Comparison of ENCODE assay signal across 13 cellular contexts in the genomic region with DNA sequence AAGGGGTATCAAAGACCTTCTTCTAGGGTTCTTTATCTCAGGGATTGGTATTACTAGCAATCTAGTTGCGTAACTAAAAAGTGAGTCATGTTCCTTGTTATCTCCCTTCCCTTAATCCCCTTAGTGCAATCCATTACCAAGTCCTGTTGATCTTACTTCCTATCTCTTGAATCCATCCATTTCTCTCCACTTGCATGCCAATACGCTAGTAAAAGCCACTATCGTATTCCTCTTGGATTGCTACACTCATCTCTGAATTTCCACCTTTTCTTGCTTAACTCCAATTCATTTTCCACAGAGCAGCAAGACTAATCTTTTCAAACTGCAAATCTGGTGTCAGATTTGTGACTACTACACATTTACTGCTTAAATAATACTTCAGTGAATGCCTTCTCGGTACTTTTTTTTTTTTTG. TPM values are rescaled to one million over a fixed set of nuclear protein-coding genes. Genes with fewer than 3 reads are reported as not detected.
DNase-seq lines count a peak whose midpoint lies in the region; ATAC-seq and TF ChIP-seq lines count a peak whose summit lies in the region.
"Had no signal": no experiment of that assay in that cellular context is flagged by ENCODE, and none has a peak within 500 bp of the region (broad histone marks: within the 10 kb centered on the region; RNA-seq: fewer than 3 reads in every experiment).

No MANE protein-coding gene starts in this region.

- H3K4me1 ChIP-seq in IMR-90 (ENCODE audit: control insufficient read depth, insufficient read depth, low read length) (peaks cover 5% of the 10 kb centered on the region), osteoblast (ENCODE audit: insufficient read depth, low read length) (peaks cover 17% of the 10 kb centered on the region)

- H3K9ac ChIP-seq in IMR-90 (ENCODE audit: low read depth, low read length): no peak overlapping the region

- no peak for TF ChIP-seq POLR2A in IMR-90 (IDR thresholded peaks at IDR 0.05; ENCODE audit: low read depth, low read length)

- TF ChIP-seq CTCF in IMR-90 (conservative IDR thresholded peaks at IDR 0.05; ENCODE audit: low read depth, low read length) (no peak), osteoblast (IDR thresholded peaks at IDR 0.05; ENCODE audit: extremely low read depth, low read depth, low read length) (no peak)

- DNase-seq in Daoy (ENCODE audit: low read depth): peak; percentile 18
- DNase-seq in IMR-90: peak; percentile 63
- DNase-seq in activated naive CD8-positive, alpha-beta T cell treated with anti-CD3 and anti-CD28 coated beads for 36 hours: no peak
- DNase-seq in naive B cell: no peak
- DNase-seq in osteoblast (ENCODE audit: insufficient read length, low spot score, missing footprints): no peak
- DNase-seq in activated T-cell treated with anti-CD3 and anti-CD28 coated beads, Interleukin-2, amount 50 U/mL, for 72 hours: no peak
- no peak for DNase-seq in islet precursor cell
- DNase-seq: amygdala, NCI-H1930 had no signal

- H3K56ac ChIP-seq in IMR-90 (ENCODE audit: extremely low read depth, insufficient read depth, low read length): no peak overlapping the region

- H2BK20ac ChIP-seq in IMR-90 (ENCODE audit: low read depth, low read length): no peak overlapping the region

- no peak overlapping the region for H2AK9ac ChIP-seq in IMR-90 (replicated peaks; ENCODE audit: low read depth, low read length, poor library complexity)

- no peaks in the 10 kb centered on the region for H3K9me1 ChIP-seq in IMR-90 (ENCODE audit: insufficient read depth, low read length)

- POLR2A ChIA-PET in IMR-90 (lab: Charles Lee; ENCODE audit: unreplicated experiment): no interaction called here

- H4K8ac ChIP-seq in IMR-90 (ENCODE audit: low read depth in 2 of 2, low read length in 2 of 2): no peak overlapping the region

- no peak overlapping the region for H3K4ac ChIP-seq in IMR-90 (ENCODE audit: low read depth, low read length)

- no peak overlapping the region for H3K4me3 Mint-ChIP-seq in activated naive CD8-positive, alpha-beta T cell treated with anti-CD3 and anti-CD28 coated beads for 36 hours
- peak overlapping the region in 5 of 8 donors; percentile 34 to 83 (median 47) for H3K4me3 Mint-ChIP-seq in naive B cell
- H3K4me3 Mint-ChIP-seq in activated T-cell treated with anti-CD3 and anti-CD28 coated beads, Interleukin-2, amount 50 U/mL, for 72 hours: peak overlapping the region in 1 of 2 donors; percentile 30

- H4K91ac ChIP-seq in IMR-90 (ENCODE audit: insufficient read depth, low read depth, low read length): no peak overlapping the region

- H3K18ac ChIP-seq in IMR-90 (ENCODE audit: low read depth, low read length): no peak overlapping the region

- dilution Hi-C loops in IMR-90 (cut with HindIII; ENCODE audit: low sequenced_read_pairs, unreplicated experiment): no loop called here

- H2AFZ ChIP-seq in IMR-90 (replicated peaks; ENCODE audit: low read length, poor library complexity): no peak overlapping the region
- no peak overlapping the region for H2AFZ ChIP-seq in osteoblast (ENCODE audit: low read length)

- H3K14ac ChIP-seq in IMR-90 (replicated peaks; ENCODE audit: low read depth, low read length): no peak overlapping the region

- peaks cover 12% of the 10 kb centered on the region for H3K79me2 ChIP-seq in osteoblast (ENCODE audit: insufficient read depth, low read length)

- CTCF ChIA-PET in IMR-90 (lab: Yijun Ruan, JAX): no interaction called here

- peaks cover 13 to 23% of the 10 kb centered on the region in 2 experiments for H3K79me1 ChIP-seq in IMR-90 (ENCODE audit: low read depth in 1 of 2, low read length in 2 of 2)

- no peak overlapping the region for H2BK5ac ChIP-seq in IMR-90 (ENCODE audit: low read depth, low read length, poor library complexity, severe bottlenecking)

- H2AK5ac ChIP-seq in IMR-90 (ENCODE audit: low read depth, low read length): no peak overlapping the region

- peaks cover 41% of the 10 kb centered on the region for H3K36me3 ChIP-seq in IMR-90 (ENCODE audit: control insufficient read depth, insufficient read depth, low read length)
- peaks cover 49% of the 10 kb centered on the region for H3K36me3 ChIP-seq in osteoblast (ENCODE audit: insufficient read depth, low read length)

- no peak for TF ChIP-seq RAD21 in IMR-90 (IDR thresholded peaks at IDR 0.05; ENCODE audit: low read length)

- H3K4me3 ChIP-seq in IMR-90 (ENCODE audit: insufficient read depth, low read depth, low read length) (no peak overlapping the region), osteoblast (ENCODE audit: insufficient read depth, low read length) (no peak overlapping the region)
- H3K4me3 ChIP-seq: esophagus muscularis mucosa, prostate gland had no signal

- H3K9me3 ChIP-seq in IMR-90 (ENCODE audit: control insufficient read depth, insufficient read depth, low read length) (no peaks in the 10 kb centered on the region), osteoblast (ENCODE audit: low read depth, low read length) (no peaks in the 10 kb centered on the region)
- H3K9me3 ChIP-seq: esophagus muscularis mucosa, prostate gland had no signal

- peaks cover 60% of the 10 kb centered on the region for H3K36me3 Mint-ChIP-seq in activated naive CD8-positive, alpha-beta T cell treated with anti-CD3 and anti-CD28 coated beads for 36 hours
- peaks cover 11 to 20% of the 10 kb centered on the region in 2 donors for H3K36me3 Mint-ChIP-seq in naive B cell
- peaks cover 17 to 48% of the 10 kb centered on the region in 2 donors for H3K36me3 Mint-ChIP-seq in activated T-cell treated with anti-CD3 and anti-CD28 coated beads, Interleukin-2, amount 50 U/mL, for 72 hours (ENCODE audit: insufficient read depth in 2 of 2)

- H3K4me1 Mint-ChIP-seq in activated naive CD8-positive, alpha-beta T cell treated with anti-CD3 and anti-CD28 coated beads for 36 hours: peaks cover 37% of the 10 kb centered on the region
- H3K4me1 Mint-ChIP-seq in naive B cell: peaks cover 19 to 45% (median 23%) of the 10 kb centered on the region in 3 donors
- peaks cover 49% of the 10 kb centered on the region for H3K4me1 Mint-ChIP-seq in activated T-cell treated with anti-CD3 and anti-CD28 coated beads, Interleukin-2, amount 50 U/mL, for 72 hours (ENCODE audit: low read depth)

- H2BK15ac ChIP-seq in IMR-90 (ENCODE audit: low read depth, low read length): no peak overlapping the region

- H4K5ac ChIP-seq in IMR-90 (ENCODE audit: low read depth, low read length): no peak overlapping the region

- in situ Hi-C loops in IMR-90 (cut with MboI; ENCODE audit: low sequenced_read_pairs): no loop called here

- peak overlapping the region; percentile 21 for H3K27ac Mint-ChIP-seq in activated naive CD8-positive, alpha-beta T cell treated with anti-CD3 and anti-CD28 coated beads for 36 hours
- H3K27ac Mint-ChIP-seq in naive B cell: peak overlapping the region in 5 of 6 donors; percentile 23 to 89 (median 58)
- no peak overlapping the region for H3K27ac Mint-ChIP-seq in activated T-cell treated with anti-CD3 and anti-CD28 coated beads, Interleukin-2, amount 50 U/mL, for 72 hours

- H3K23ac ChIP-seq in IMR-90 (ENCODE audit: low read depth, low read length): no peak overlapping the region

- no peaks in the 10 kb centered on the region for H3K9me3 Mint-ChIP-seq in activated naive CD8-positive, alpha-beta T cell treated with anti-CD3 and anti-CD28 coated beads for 36 hours
- H3K9me3 Mint-ChIP-seq in naive B cell: no peaks in the 10 kb centered on the region
- H3K9me3 Mint-ChIP-seq in activated T-cell treated with anti-CD3 and anti-CD28 coated beads, Interleukin-2, amount 50 U/mL, for 72 hours: no peaks in the 10 kb centered on the region

- no CpG with 5 or more reads among the region's 4 CpGs for WGBS in IMR-90 (ENCODE audit: extremely low coverage in 2 of 2, insufficient read length in 1 of 2), 2 experiments

- H3K4me2 ChIP-seq in IMR-90 (ENCODE audit: low read depth, low read length) (no peak overlapping the region), osteoblast (ENCODE audit: insufficient read depth, low read length) (no peak overlapping the region)

- H2BK120ac ChIP-seq in IMR-90 (ENCODE audit: low read depth, low read length): no peak overlapping the region

- intact Hi-C loops in IMR-90 (cut with micrococcal nuclease): loop anchor here (10.0 kb wide), 2 partner anchors 160 to 430 kb away; a partner anchor contains a TSS

- no peaks in the 10 kb centered on the region for H3K27me3 Mint-ChIP-seq in activated naive CD8-positive, alpha-beta T cell treated with anti-CD3 and anti-CD28 coated beads for 36 hours
- H3K27me3 Mint-ChIP-seq in naive B cell: no peaks in the 10 kb centered on the region
- no peaks in the 10 kb centered on the region for H3K27me3 Mint-ChIP-seq in activated T-cell treated with anti-CD3 and anti-CD28 coated beads, Interleukin-2, amount 50 U/mL, for 72 hours (ENCODE audit: low read depth)

- BruUV-seq in IMR-90 (replicated peaks; lab: Mats Ljungman, UMichigan): no TSS peak

- ATAC-seq in IMR-90 (ENCODE audit: low read depth) (no peak), naive B cell (ENCODE audit: low read depth in 2 of 2) (no peak)
- ATAC-seq in activated T-cell treated with anti-CD3 and anti-CD28 coated beads, Interleukin-2, amount 50 U/mL, for 72 hours (replicated peaks in 1 of 2): no peak

- H4K20me1 ChIP-seq in IMR-90 (ENCODE audit: insufficient read depth, low read length): no peaks in the 10 kb centered on the region
- no peaks in the 10 kb centered on the region for H4K20me1 ChIP-seq in osteoblast (ENCODE audit: insufficient read depth, low read length)

- H3K27me3 ChIP-seq in IMR-90 (ENCODE audit: control insufficient read depth, insufficient read depth, low read length) (no peaks in the 10 kb centered on the region), osteoblast (ENCODE audit: insufficient read depth, low read length) (no peaks in the 10 kb centered on the region)
- H3K27me3 ChIP-seq: esophagus muscularis mucosa had no signal

- H3K27ac ChIP-seq in IMR-90 (ENCODE audit: insufficient read depth, low read length) (no peak overlapping the region), osteoblast (ENCODE audit: low read depth, low read length) (no peak overlapping the region)
- H3K27ac ChIP-seq: esophagus muscularis mucosa, prostate gland had no signal

RNA-seq across cellular contexts. Expression of a gene that starts 1.8 kb away (rescaled TPM):
- 65.3 and 72.7 TPM in 2 replicates for total RNA-seq in Daoy (2014; rRNA removed; shearing (Covaris generic))
- 36.7 and 52.9 TPM in 2 replicates for total RNA-seq in IMR-90 (2012; rRNA removed)
- polyA plus RNA-seq in IMR-90 (2012; rRNA removed): 22.7 and 23.4 TPM in 2 replicates
- 8.5 and 15.4 TPM in 2 replicates for polyA plus RNA-seq in IMR-90 (2012; cell fraction: cytosol; rRNA removed)
- polyA plus RNA-seq in IMR-90 (2012; cell fraction: nucleus; rRNA removed; ENCODE audit: low replicate concordance): 10.6 and 36.6 TPM in 2 replicates
- 10 to 100 TPM; 56.7 to 58.7 TPM for total RNA-seq in activated naive CD8-positive, alpha-beta T cell treated with anti-CD3 and anti-CD28 coated beads for 36 hours
- polyA plus RNA-seq in naive B cell (ENCODE audit: low read depth in 6 of 6): 10 to 100 TPM; 27.4 to 49.7 (median 39.2) TPM
- 46.0 and 54.8 TPM in 2 replicates for total RNA-seq in osteoblast
- total RNA-seq in activated T-cell treated with anti-CD3 and anti-CD28 coated beads, Interleukin-2, amount 50 U/mL, for 72 hours: 10 to 100 TPM; 38.2 to 60.5 TPM

RNA-seq across cellular contexts. Expression of a gene that starts 22.5 kb away (rescaled TPM):
- 198 and 234 TPM in 2 replicates for total RNA-seq in Daoy (2014; rRNA removed; shearing (Covaris generic))
- total RNA-seq in IMR-90 (2012; rRNA removed): 228 and 229 TPM in 2 replicates
- polyA plus RNA-seq in IMR-90 (2012; rRNA removed): 111 and 122 TPM in 2 replicates
- 35.8 and 53.7 TPM in 2 replicates for polyA plus RNA-seq in IMR-90 (2012; cell fraction: cytosol; rRNA removed)
- 16.1 and 76.9 TPM in 2 replicates for polyA plus RNA-seq in IMR-90 (2012; cell fraction: nucleus; rRNA removed; ENCODE audit: low replicate concordance)
- total RNA-seq in activated naive CD8-positive, alpha-beta T cell treated with anti-CD3 and anti-CD28 coated beads for 36 hours: 100 to 1,000 TPM; 347 to 366 TPM
- 100 to 1,000 TPM; 164 to 243 (median 184) TPM for polyA plus RNA-seq in naive B cell (ENCODE audit: low read depth in 6 of 6)
- total RNA-seq in osteoblast: 121 and 125 TPM in 2 replicates
- total RNA-seq in activated T-cell treated with anti-CD3 and anti-CD28 coated beads, Interleukin-2, amount 50 U/mL, for 72 hours: 100 to 1,000 TPM; 189 to 191 TPM

RNA-seq across cellular contexts. Expression of a gene that starts 22.6 kb away (rescaled TPM):
- total RNA-seq in Daoy (2014; rRNA removed; shearing (Covaris generic)): 60.2 and 70.8 TPM in 2 replicates
- total RNA-seq in IMR-90 (2012; rRNA removed): 15.4 and 25.6 TPM in 2 replicates
- polyA plus RNA-seq in IMR-90 (2012; rRNA removed): 32.5 and 35.2 TPM in 2 replicates
- 24.6 and 30.8 TPM in 2 replicates for polyA plus RNA-seq in IMR-90 (2012; cell fraction: cytosol; rRNA removed)
- 19.4 and 22.6 TPM in 2 replicates for polyA plus RNA-seq in IMR-90 (2012; cell fraction: nucleus; rRNA removed; ENCODE audit: low replicate concordance)
- 10 to 100 TPM; 68.8 to 73.5 TPM for total RNA-seq in activated naive CD8-positive, alpha-beta T cell treated with anti-CD3 and anti-CD28 coated beads for 36 hours
- 100 to 1,000 TPM in 5 of 6 donors, 10 to 100 TPM in 1; 82.1 to 159 (median 128) TPM for polyA plus RNA-seq in naive B cell (ENCODE audit: low read depth in 6 of 6)
- total RNA-seq in osteoblast: 39.1 and 39.5 TPM in 2 replicates
- 10 to 100 TPM; 69.3 to 71.6 TPM for total RNA-seq in activated T-cell treated with anti-CD3 and anti-CD28 coated beads, Interleukin-2, amount 50 U/mL, for 72 hours

RNA-seq across cellular contexts. Expression of a gene that starts 51.9 kb away (rescaled TPM):
- total RNA-seq in Daoy (2014; rRNA removed; shearing (Covaris generic)): not detected in 2 replicates
- total RNA-seq in IMR-90 (2012; rRNA removed) (not detected in 2 replicates), osteoblast (not detected in 2 replicates)
- polyA plus RNA-seq in IMR-90 (2012; rRNA removed) (not detected in 2 replicates), naive B cell (ENCODE audit: low read depth in 6 of 6) (not detected)
- polyA plus RNA-seq in IMR-90 (2012; cell fraction: cytosol; rRNA removed): not detected in 2 replicates
- not detected in 2 replicates for polyA plus RNA-seq in IMR-90 (2012; cell fraction: nucleus; rRNA removed; ENCODE audit: low replicate concordance)
- total RNA-seq in activated naive CD8-positive, alpha-beta T cell treated with anti-CD3 and anti-CD28 coated beads for 36 hours: not detected
- total RNA-seq in activated T-cell treated with anti-CD3 and anti-CD28 coated beads, Interleukin-2, amount 50 U/mL, for 72 hours: not detected
- total RNA-seq: esophagus muscularis mucosa, H1, prostate gland, urinary bladder had no signal
- polyA plus RNA-seq: H1, urinary bladder had no signal

RNA-seq across cellular contexts. Expression of a gene that starts 58.7 kb away (rescaled TPM):
- total RNA-seq in Daoy (2014; rRNA removed; shearing (Covaris generic)): 15.5 and 26.6 TPM in 2 replicates
- total RNA-seq in IMR-90 (2012; rRNA removed) (33.3 and 55.8 TPM in 2 replicates), osteoblast (32.9 and 36.8 TPM in 2 replicates)
- polyA plus RNA-seq in IMR-90 (2012; rRNA removed) (64.5 and 65.9 TPM in 2 replicates), naive B cell (ENCODE audit: low read depth in 6 of 6) (100 to 1,000 TPM; 251 to 332 (median 315) TPM)
- 61.3 and 85.2 TPM in 2 replicates for polyA plus RNA-seq in IMR-90 (2012; cell fraction: cytosol; rRNA removed)
- 24.9 and 50.1 TPM in 2 replicates for polyA plus RNA-seq in IMR-90 (2012; cell fraction: nucleus; rRNA removed; ENCODE audit: low replicate concordance)
- total RNA-seq in activated naive CD8-positive, alpha-beta T cell treated with anti-CD3 and anti-CD28 coated beads for 36 hours: 10 to 100 TPM; 47.6 TPM
- 10 to 100 TPM; 64.4 to 77.3 TPM for total RNA-seq in activated T-cell treated with anti-CD3 and anti-CD28 coated beads, Interleukin-2, amount 50 U/mL, for 72 hours

Comparison
In these comparisons a context has a peak if more than half of its experiments do, and no peak if none do; other contexts are left out.
1. DNase-seq: peak in Daoy (single experiment) and IMR-90 (single experiment); none in activated naive CD8-positive, alpha-beta T cell treated with anti-CD3 and anti-CD28 coated beads for 36 hours (single experiment), naive B cell (single experiment), osteoblast (single experiment), activated T-cell treated with anti-CD3 and anti-CD28 coated beads, Interleukin-2, amount 50 U/mL, for 72 hours (0 of 2) and islet precursor cell (single experiment).